Comparison of ENCODE assay signal across 23 cellular contexts in the genomic region with DNA sequence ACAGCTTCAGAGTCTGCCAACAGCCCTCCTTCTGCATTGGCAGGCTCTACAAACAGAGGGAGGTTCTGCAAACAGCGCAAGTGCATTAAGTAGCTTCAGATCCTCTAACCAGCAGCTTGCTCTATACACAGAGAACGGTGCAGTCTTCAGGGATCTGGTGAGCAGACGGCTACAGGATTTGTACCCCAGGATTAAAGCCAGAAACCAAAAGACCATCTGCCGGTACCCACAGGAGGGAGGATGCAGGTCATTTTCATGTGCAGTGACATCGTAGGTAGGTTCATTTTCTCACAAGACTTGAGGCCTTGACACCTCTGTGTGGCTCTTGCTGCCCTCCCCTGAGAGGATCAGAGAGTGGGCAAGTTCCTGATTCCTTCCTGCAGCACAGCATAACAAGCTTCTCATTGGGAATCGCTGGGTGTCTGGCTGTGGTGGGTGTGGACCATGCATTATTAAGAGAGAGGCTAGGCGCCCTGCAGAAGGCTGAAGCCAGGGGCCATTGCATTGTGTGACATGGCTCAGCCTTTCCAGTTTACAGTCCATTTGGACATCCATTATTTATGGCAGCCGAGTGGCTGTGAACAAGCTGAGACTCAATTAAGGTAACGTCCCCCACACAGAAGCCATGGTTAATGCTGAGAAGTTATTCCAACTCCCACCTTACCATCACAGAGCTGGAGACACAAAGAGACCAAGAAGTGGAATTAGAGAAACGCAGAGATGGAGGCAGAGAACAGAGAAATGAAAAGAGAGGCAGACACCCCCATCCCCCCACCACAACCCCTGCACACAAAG.
"Had no signal": no experiment of that assay in that cellular context is flagged by ENCODE, and none has a peak within 500 bp of the region (broad histone marks: within the 10 kb centered on the region; RNA-seq: fewer than 3 reads in every experiment).

No MANE protein-coding gene starts in this region.

- H3K27ac ChIP-seq: neural progenitor cell, sigmoid colon, transverse colon had no signal

- H3K9ac ChIP-seq: neural progenitor cell had no signal

- H3K4me2 ChIP-seq: neural progenitor cell had no signal

- H3K4me1 ChIP-seq: transverse colon had no signal

- H3K9me3 Mint-ChIP-seq: activated CD4-positive, alpha-beta memory T cell treated with anti-CD3 and anti-CD28 coated beads for 36 hours; activated naive CD4-positive, alpha-beta T cell treated with anti-CD3 and anti-CD28 coated beads, Interleukin-2, amount 10 ng/mL, durations not matched to agents 7 days and 5 days; dendritic cell treated with granulocyte-macrophage colony-stimulating factor and Interleukin-4, amounts not matched to agents 40 ng/mL and 50 ng/mL, for 4 days; mesothelial cell of epicardium; naive thymus-derived CD8-positive, alpha-beta T cell; neural progenitor cell had no signal

- H3K27ac Mint-ChIP-seq: activated CD4-positive, alpha-beta memory T cell treated with anti-CD3 and anti-CD28 coated beads for 36 hours; activated naive CD4-positive, alpha-beta T cell treated with anti-CD3 and anti-CD28 coated beads, Interleukin-2, amount 10 ng/mL, durations not matched to agents 7 days and 5 days; dendritic cell treated with granulocyte-macrophage colony-stimulating factor and Interleukin-4, amounts not matched to agents 40 ng/mL and 50 ng/mL, for 4 days; mesothelial cell of epicardium; stimulated activated naive B cell treated with anti-CD40 and anti-IgM and Interleukin-4, amounts not matched to agents 10 μg/mL and 1 μg/mL and 100 μg/mL, for 72 hours had no signal

- H3K36me3 Mint-ChIP-seq: activated CD4-positive, alpha-beta memory T cell treated with anti-CD3 and anti-CD28 coated beads for 36 hours; activated naive CD4-positive, alpha-beta T cell treated with anti-CD3 and anti-CD28 coated beads, Interleukin-2, amount 10 ng/mL, durations not matched to agents 7 days and 5 days; mesothelial cell of epicardium; naive thymus-derived CD8-positive, alpha-beta T cell; neural progenitor cell; stimulated activated naive B cell treated with anti-CD40 and anti-IgM and Interleukin-4, amounts not matched to agents 10 μg/mL and 1 μg/mL and 100 μg/mL, for 72 hours had no signal

- H3K4me3 Mint-ChIP-seq: activated CD4-positive, alpha-beta memory T cell treated with anti-CD3 and anti-CD28 coated beads for 36 hours; activated naive CD4-positive, alpha-beta T cell treated with anti-CD3 and anti-CD28 coated beads, Interleukin-2, amount 10 ng/mL, durations not matched to agents 7 days and 5 days; dendritic cell treated with granulocyte-macrophage colony-stimulating factor and Interleukin-4, amounts not matched to agents 40 ng/mL and 50 ng/mL, for 4 days; mesothelial cell of epicardium; naive thymus-derived CD8-positive, alpha-beta T cell; neural progenitor cell; stimulated activated naive B cell treated with anti-CD40 and anti-IgM and Interleukin-4, amounts not matched to agents 10 μg/mL and 1 μg/mL and 100 μg/mL, for 72 hours had no signal

- H3K4me3 ChIP-seq: lung, neural progenitor cell, sigmoid colon, smooth muscle cell, transverse colon had no signal

- DNase-seq: activated CD4-positive, alpha-beta memory T cell treated with anti-CD3 and anti-CD28 coated beads for 36 hours; activated CD4-positive, alpha-beta T cell treated with anti-CD3 and anti-CD28 coated beads for 48 hours; activated CD4-positive, CD25-positive, alpha-beta regulatory T cell; activated effector memory CD4-positive, alpha-beta T cell treated with anti-CD3 and anti-CD28 coated beads, Interleukin-2, amount 50 U/mL, for 16 hours; activated naive CD4-positive, alpha-beta T cell treated with anti-CD3 and anti-CD28 coated beads, Interleukin-2, amount 10 ng/mL, durations not matched to agents 7 days and 5 days; amygdala; effector CD4-positive, alpha-beta T cell; left colon; naive thymus-derived CD8-positive, alpha-beta T cell; sigmoid colon; stimulated activated CD4-positive, alpha-beta T cell treated with anti-CD3 and anti-CD28 coated beads, Interleukin-15, amount 100 ng/mL, for 24 hours; stimulated activated CD8-positive, alpha-beta memory T cell treated with anti-CD3 and anti-CD28 coated beads, Interleukin-4, amount 100 ng/mL, for 48 hours; stimulated activated naive B cell treated with anti-CD40 and anti-IgM and Interleukin-4, amounts not matched to agents 10 μg/mL and 1 μg/mL and 100 μg/mL, for 72 hours; T1000; transverse colon had no signal

- H2AFZ ChIP-seq: neural progenitor cell had no signal

- H3K27me3 ChIP-seq: neural progenitor cell had no signal

- H3K4me1 Mint-ChIP-seq: activated naive CD4-positive, alpha-beta T cell treated with anti-CD3 and anti-CD28 coated beads, Interleukin-2, amount 10 ng/mL, durations not matched to agents 7 days and 5 days; stimulated activated naive B cell treated with anti-CD40 and anti-IgM and Interleukin-4, amounts not matched to agents 10 μg/mL and 1 μg/mL and 100 μg/mL, for 72 hours had no signal

- ATAC-seq: left colon; naive thymus-derived CD8-positive, alpha-beta T cell; stimulated activated naive B cell treated with anti-CD40 and anti-IgM and Interleukin-4, amounts not matched to agents 10 μg/mL and 1 μg/mL and 100 μg/mL, for 72 hours had no signal

- FAIRE-seq: endometrium, keratinocyte, urothelium cell line had no signal

- H3K36me3 ChIP-seq: neural progenitor cell, sigmoid colon, transverse colon had no signal

- H3K9me3 ChIP-seq: sigmoid colon, transverse colon had no signal
